8 cellular contexts compared by ENCODE assay signal in genomic region chr12:6229823-6230222, GRCh38. TPM values are rescaled to one million over a fixed set of nuclear protein-coding genes. Genes with fewer than 3 reads are reported as not detected.
DNase-seq lines count a peak whose midpoint lies in the region; ATAC-seq lines count a peak whose summit lies in the region.

No MANE protein-coding gene starts in this region.

- H3K36me3 ChIP-seq in esophagus (ENCODE audit: control insufficient read depth in 2 of 2, insufficient read depth in 2 of 2, low read length in 1 of 2): peaks cover 3 to 26% of the 10 kb centered on the region in 2 donors

- peaks cover 22 to 55% of the 10 kb centered on the region in 2 donors for H3K4me1 ChIP-seq in esophagus (ENCODE audit: control insufficient read depth in 2 of 2, insufficient read depth in 2 of 2, low read length in 1 of 2)

- peak; percentile 49 for DNase-seq in COLO829 (ENCODE audit: low spot score)
- peak; percentile 75 for DNase-seq in SIG-M5 (lab: John Stamatoyannopoulos, UW)
- DNase-seq in nucleus accumbens (lab: John Stamatoyannopoulos, UW): peak in 46 of 56 donors; percentile 20 to 90 (median 56)
- DNase-seq in NCI-H146 (lab: John Stamatoyannopoulos, UW): no peak
- DNase-seq in activated CD8-positive, alpha-beta memory T cell treated with anti-CD3 and anti-CD28 coated beads for 24 hours: no peak
- no peak for DNase-seq in cerebellum (ENCODE audit: low spot score)

- no peak overlapping the region for H3K4me3 ChIP-seq in esophagus (ENCODE audit: low read depth in 1 of 2, low read length in 2 of 2)

- peak overlapping the region; percentile 99 for H3K27ac ChIP-seq in esophagus (ENCODE audit: low read depth in 2 of 2, low read length in 1 of 2)

- H3K9me3 ChIP-seq in esophagus (ENCODE audit: control insufficient read depth in 2 of 2, insufficient read depth in 1 of 2, low read depth in 1 of 2, low read length in 1 of 2): no peaks in the 10 kb centered on the region

- no peaks in the 10 kb centered on the region for H3K27me3 ChIP-seq in esophagus (ENCODE audit: control insufficient read depth in 1 of 2, insufficient read depth in 2 of 2, low read length in 2 of 2)

- ATAC-seq in HG03469 (IDR thresholded peaks at IDR 0.05; ENCODE audit: unreplicated experiment): no peak

- WGBS in esophagus, 2 donors: 13 to 20% methylated on average over 9 of the region's 9 CpGs

RNA-seq across cellular contexts. Expression of gene CD9, which starts 29.6 kb away (rescaled TPM):
- 100 to 1,000 TPM; 467 to 898 TPM for polyA plus RNA-seq in esophagus
- 30.5 TPM for total RNA-seq in cerebellum

Comparison
In these comparisons a context has a peak if more than half of its experiments do, and no peak if none do; other contexts are left out.
1. DNase-seq: peak in COLO829 (single experiment), SIG-M5 (single experiment) and nucleus accumbens (46 of 56); none in NCI-H146 (single experiment), activated CD8-positive, alpha-beta memory T cell treated with anti-CD3 and anti-CD28 coated beads for 24 hours (single experiment) and cerebellum (single experiment).